ENCODE assay signal across 8 cellular contexts in genomic region chr9:99184427-99185327, GRCh38. TPM values are rescaled to one million over a fixed set of nuclear protein-coding genes. Genes with fewer than 3 reads are reported as not detected.
A peak's percentile ranks its signal among the peaks of the same experiment; 100 is the strongest.
DNase-seq lines count a peak whose midpoint lies in the region; ATAC-seq and TF ChIP-seq lines count a peak whose summit lies in the region.

No MANE protein-coding gene starts in this region.

- peak; percentile 44 for ATAC-seq in GM19043 (IDR thresholded peaks at IDR 0.05; ENCODE audit: low read depth, unreplicated experiment)
- ATAC-seq in HG03457 (IDR thresholded peaks at IDR 0.05; ENCODE audit: unreplicated experiment), result peak; percentile 35
- ATAC-seq in lower lobe of right lung, result peak; percentile 91 to 93

- peak overlapping the region; percentile 56 for H3K27ac Mint-ChIP-seq in activated CD4-positive, alpha-beta T cell treated with anti-CD3 and anti-CD28 coated beads, Interleukin-2, amount 10 ng/mL, durations not matched to agents 24 days and 14 days
- H3K27ac Mint-ChIP-seq in dendritic cell treated with granulocyte-macrophage colony-stimulating factor and Interleukin-4, amounts not matched to agents 40 ng/mL and 50 ng/mL, for 4 days, result peak overlapping the region; percentile 25

- H3K9me3 ChIP-seq in lower lobe of right lung, result no peaks in the 10 kb centered on the region

- H3K4me3 Mint-ChIP-seq in activated CD4-positive, alpha-beta T cell treated with anti-CD3 and anti-CD28 coated beads, Interleukin-2, amount 10 ng/mL, durations not matched to agents 24 days and 14 days, result no peak overlapping the region
- no peak overlapping the region for H3K4me3 Mint-ChIP-seq in dendritic cell treated with granulocyte-macrophage colony-stimulating factor and Interleukin-4, amounts not matched to agents 40 ng/mL and 50 ng/mL, for 4 days

- no peaks in the 10 kb centered on the region for H3K9me3 Mint-ChIP-seq in activated CD4-positive, alpha-beta T cell treated with anti-CD3 and anti-CD28 coated beads, Interleukin-2, amount 10 ng/mL, durations not matched to agents 24 days and 14 days
- no peaks in the 10 kb centered on the region for H3K9me3 Mint-ChIP-seq in dendritic cell treated with granulocyte-macrophage colony-stimulating factor and Interleukin-4, amounts not matched to agents 40 ng/mL and 50 ng/mL, for 4 days

- H3K27ac ChIP-seq in lower lobe of right lung, result no peak overlapping the region

- H3K36me3 Mint-ChIP-seq in activated CD4-positive, alpha-beta T cell treated with anti-CD3 and anti-CD28 coated beads, Interleukin-2, amount 10 ng/mL, durations not matched to agents 24 days and 14 days (ENCODE audit: low read depth), result no peaks in the 10 kb centered on the region
- no peaks in the 10 kb centered on the region for H3K36me3 Mint-ChIP-seq in dendritic cell treated with granulocyte-macrophage colony-stimulating factor and Interleukin-4, amounts not matched to agents 40 ng/mL and 50 ng/mL, for 4 days (ENCODE audit: low read depth)

- H3K4me3 ChIP-seq in lower lobe of right lung, result peak overlapping the region; percentile 36

- intact Hi-C loops in activated CD4-positive, alpha-beta T cell treated with anti-CD3 and anti-CD28 coated beads, Interleukin-2, amount 10 ng/mL, durations not matched to agents 24 days and 14 days (cut with micrococcal nuclease), result loop anchor here (1.0 to 10.0 kb wide), 6 partner anchors 37 to 1410 kb away; partner anchors contain the start of gene ALG2
- intact Hi-C loops in dendritic cell treated with granulocyte-macrophage colony-stimulating factor and Interleukin-4, amounts not matched to agents 40 ng/mL and 50 ng/mL, for 4 days (cut with micrococcal nuclease), result loop anchor here (2.0 to 5.0 kb wide), 4 partner anchors 38 to 828 kb away; partner anchors contain the start of genes ALG2, NR4A3 and SEC61B
- intact Hi-C loops in lower lobe of right lung (cut with DNase I), result no loop called here

- peaks cover 15% of the 10 kb centered on the region for H3K27me3 Mint-ChIP-seq in activated CD4-positive, alpha-beta T cell treated with anti-CD3 and anti-CD28 coated beads, Interleukin-2, amount 10 ng/mL, durations not matched to agents 24 days and 14 days
- no peaks in the 10 kb centered on the region for H3K27me3 Mint-ChIP-seq in dendritic cell treated with granulocyte-macrophage colony-stimulating factor and Interleukin-4, amounts not matched to agents 40 ng/mL and 50 ng/mL, for 4 days

- no peaks in the 10 kb centered on the region for H3K36me3 ChIP-seq in lower lobe of right lung

- peak; percentile 91 for DNase-seq in AG20443 (ENCODE audit: low spot score)
- DNase-seq in NCI-H510A treated with DMSO at 0.1 percent for 48 hours (lab: John Stamatoyannopoulos, UW), result peak; percentile 68
- peak; percentile 92 for DNase-seq in activated CD4-positive, alpha-beta T cell treated with anti-CD3 and anti-CD28 coated beads, Interleukin-2, amount 10 ng/mL, durations not matched to agents 24 days and 14 days
- DNase-seq in lower lobe of right lung, result peak; percentile 84
- peak; percentile 23 to 59 (median 44) for DNase-seq in stimulated activated CD4-positive, alpha-beta T cell treated with anti-CD3 and anti-CD28 coated beads, TNF-alpha, amount 100 ng/mL, for 1 hour (ENCODE audit: low read depth in 3 of 3, low spot score in 1 of 3)

- peaks cover 13% of the 10 kb centered on the region for H3K4me1 ChIP-seq in lower lobe of right lung

- H3K4me1 Mint-ChIP-seq in activated CD4-positive, alpha-beta T cell treated with anti-CD3 and anti-CD28 coated beads, Interleukin-2, amount 10 ng/mL, durations not matched to agents 24 days and 14 days, result peaks cover 43% of the 10 kb centered on the region
- peaks cover 79% of the 10 kb centered on the region for H3K4me1 Mint-ChIP-seq in dendritic cell treated with granulocyte-macrophage colony-stimulating factor and Interleukin-4, amounts not matched to agents 40 ng/mL and 50 ng/mL, for 4 days (ENCODE audit: low read depth)

- TF ChIP-seq CTCF in lower lobe of right lung (IDR thresholded peaks at IDR 0.05), result peak; percentile 97

- no peaks in the 10 kb centered on the region for H3K27me3 ChIP-seq in lower lobe of right lung (ENCODE audit: low read depth)

RNA-seq across cellular contexts. Expression of gene ALG2, which starts 37.1 kb away (rescaled TPM):
- total RNA-seq in activated CD4-positive, alpha-beta T cell treated with anti-CD3 and anti-CD28 coated beads, Interleukin-2, amount 10 ng/mL, durations not matched to agents 24 days and 14 days, result 29.2 and 31.0 TPM in 2 replicates
- total RNA-seq in lower lobe of right lung, result 35.4 TPM

RNA-seq across cellular contexts. Expression of gene SEC61B, which starts 37.4 kb away (rescaled TPM):
- 169 and 170 TPM in 2 replicates for total RNA-seq in activated CD4-positive, alpha-beta T cell treated with anti-CD3 and anti-CD28 coated beads, Interleukin-2, amount 10 ng/mL, durations not matched to agents 24 days and 14 days
- total RNA-seq in lower lobe of right lung, result 111 TPM

Comparison
In these comparisons a context has a peak if more than half of its experiments do, and no peak if none do; other contexts are left out.
1. ATAC-seq: peak in every context shown above with its lines; median percentile 92 in lower lobe of right lung; 44 in GM19043; 35 in HG03457.